1 cellular context compared by ENCODE assay signal in the genomic region with DNA sequence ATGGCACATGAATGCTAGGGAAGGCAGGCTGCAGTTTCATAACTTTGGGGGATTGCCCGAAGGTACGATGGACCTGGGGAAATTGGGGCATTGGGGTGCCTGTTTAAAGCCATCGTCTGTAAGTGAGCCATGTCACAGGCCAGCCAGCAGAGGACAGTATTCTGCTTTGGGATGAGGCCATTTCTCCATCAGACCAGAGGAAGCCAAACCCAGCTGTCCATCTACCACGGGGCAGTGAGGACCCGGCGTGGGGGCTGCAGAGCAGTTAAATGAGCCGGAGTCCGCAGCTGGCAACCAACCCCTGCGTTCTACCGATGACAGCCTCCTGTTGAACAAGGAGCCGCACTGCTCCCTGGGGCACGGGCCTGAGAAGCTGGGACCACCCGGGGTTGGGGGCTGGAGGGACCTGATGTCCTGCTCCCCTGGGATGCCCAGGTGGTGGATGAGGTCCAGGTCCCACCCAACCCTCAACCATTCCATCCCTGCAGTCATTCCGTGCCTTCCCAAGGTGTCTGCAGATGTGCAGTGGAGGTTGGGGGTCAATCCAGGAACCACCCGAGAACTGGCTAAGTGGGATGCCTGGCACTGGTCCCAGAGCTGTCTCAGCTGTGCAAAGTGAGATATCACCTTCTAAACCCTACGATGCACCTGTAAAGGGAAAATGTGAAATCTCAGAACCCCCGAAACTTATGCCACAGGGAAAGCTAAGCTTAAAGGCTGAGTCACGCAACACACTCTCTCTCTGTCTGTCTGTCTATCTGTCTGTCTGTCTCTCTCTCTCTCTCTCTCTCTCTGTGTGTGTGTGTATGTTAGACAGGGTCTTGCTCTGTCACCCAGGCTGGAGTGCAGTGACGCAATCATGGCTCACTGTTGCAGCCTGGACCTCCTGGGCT.
A peak's percentile ranks its signal among the peaks of the same experiment; 100 is the strongest.
TF ChIP-seq lines count a peak whose summit lies in the region.

No MANE protein-coding gene starts in this region.

TF ChIP-seq in GM12878, 131 proteins besides CTCF, POLR2A, EP300 and RAD21:
- TF ChIP-seq, protein P1, sequence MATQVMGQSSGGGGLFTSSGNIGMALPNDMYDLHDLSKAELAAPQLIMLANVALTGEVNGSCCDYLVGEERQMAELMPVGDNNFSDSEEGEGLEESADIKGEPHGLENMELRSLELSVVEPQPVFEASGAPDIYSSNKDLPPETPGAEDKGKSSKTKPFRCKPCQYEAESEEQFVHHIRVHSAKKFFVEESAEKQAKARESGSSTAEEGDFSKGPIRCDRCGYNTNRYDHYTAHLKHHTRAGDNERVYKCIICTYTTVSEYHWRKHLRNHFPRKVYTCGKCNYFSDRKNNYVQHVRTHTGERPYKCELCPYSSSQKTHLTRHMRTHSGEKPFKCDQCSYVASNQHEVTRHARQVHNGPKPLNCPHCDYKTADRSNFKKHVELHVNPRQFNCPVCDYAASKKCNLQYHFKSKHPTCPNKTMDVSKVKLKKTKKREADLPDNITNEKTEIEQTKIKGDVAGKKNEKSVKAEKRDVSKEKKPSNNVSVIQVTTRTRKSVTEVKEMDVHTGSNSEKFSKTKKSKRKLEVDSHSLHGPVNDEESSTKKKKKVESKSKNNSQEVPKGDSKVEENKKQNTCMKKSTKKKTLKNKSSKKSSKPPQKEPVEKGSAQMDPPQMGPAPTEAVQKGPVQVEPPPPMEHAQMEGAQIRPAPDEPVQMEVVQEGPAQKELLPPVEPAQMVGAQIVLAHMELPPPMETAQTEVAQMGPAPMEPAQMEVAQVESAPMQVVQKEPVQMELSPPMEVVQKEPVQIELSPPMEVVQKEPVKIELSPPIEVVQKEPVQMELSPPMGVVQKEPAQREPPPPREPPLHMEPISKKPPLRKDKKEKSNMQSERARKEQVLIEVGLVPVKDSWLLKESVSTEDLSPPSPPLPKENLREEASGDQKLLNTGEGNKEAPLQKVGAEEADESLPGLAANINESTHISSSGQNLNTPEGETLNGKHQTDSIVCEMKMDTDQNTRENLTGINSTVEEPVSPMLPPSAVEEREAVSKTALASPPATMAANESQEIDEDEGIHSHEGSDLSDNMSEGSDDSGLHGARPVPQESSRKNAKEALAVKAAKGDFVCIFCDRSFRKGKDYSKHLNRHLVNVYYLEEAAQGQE (IDR thresholded peaks at IDR 0.05; ENCODE audit: low read depth, low read length), result no peak
- no peak for TF ChIP-seq EGR1 (IDR thresholded peaks at IDR 0.05; ENCODE audit: borderline replicate concordance in 1 of 2, low read depth in 2 of 2, low read length in 2 of 2)
- no peak for TF ChIP-seq POLR2AphosphoS5 (IDR thresholded peaks at IDR 0.05; ENCODE audit: low read length)
- TF ChIP-seq LARP7 (IDR thresholded peaks at IDR 0.05), result 0 out of 2 replicates have a peak, but pooled peaks have one; percentile 23
- TF ChIP-seq, protein P2, sequence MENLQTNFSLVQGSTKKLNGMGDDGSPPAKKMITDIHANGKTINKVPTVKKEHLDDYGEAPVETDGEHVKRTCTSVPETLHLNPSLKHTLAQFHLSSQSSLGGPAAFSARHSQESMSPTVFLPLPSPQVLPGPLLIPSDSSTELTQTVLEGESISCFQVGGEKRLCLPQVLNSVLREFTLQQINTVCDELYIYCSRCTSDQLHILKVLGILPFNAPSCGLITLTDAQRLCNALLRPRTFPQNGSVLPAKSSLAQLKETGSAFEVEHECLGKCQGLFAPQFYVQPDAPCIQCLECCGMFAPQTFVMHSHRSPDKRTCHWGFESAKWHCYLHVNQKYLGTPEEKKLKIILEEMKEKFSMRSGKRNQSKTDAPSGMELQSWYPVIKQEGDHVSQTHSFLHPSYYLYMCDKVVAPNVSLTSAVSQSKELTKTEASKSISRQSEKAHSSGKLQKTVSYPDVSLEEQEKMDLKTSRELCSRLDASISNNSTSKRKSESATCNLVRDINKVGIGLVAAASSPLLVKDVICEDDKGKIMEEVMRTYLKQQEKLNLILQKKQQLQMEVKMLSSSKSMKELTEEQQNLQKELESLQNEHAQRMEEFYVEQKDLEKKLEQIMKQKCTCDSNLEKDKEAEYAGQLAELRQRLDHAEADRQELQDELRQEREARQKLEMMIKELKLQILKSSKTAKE (IDR thresholded peaks at IDR 0.05; ENCODE audit: low read depth, poor library complexity, severe bottlenecking), result no peak
- TF ChIP-seq, protein P3, sequence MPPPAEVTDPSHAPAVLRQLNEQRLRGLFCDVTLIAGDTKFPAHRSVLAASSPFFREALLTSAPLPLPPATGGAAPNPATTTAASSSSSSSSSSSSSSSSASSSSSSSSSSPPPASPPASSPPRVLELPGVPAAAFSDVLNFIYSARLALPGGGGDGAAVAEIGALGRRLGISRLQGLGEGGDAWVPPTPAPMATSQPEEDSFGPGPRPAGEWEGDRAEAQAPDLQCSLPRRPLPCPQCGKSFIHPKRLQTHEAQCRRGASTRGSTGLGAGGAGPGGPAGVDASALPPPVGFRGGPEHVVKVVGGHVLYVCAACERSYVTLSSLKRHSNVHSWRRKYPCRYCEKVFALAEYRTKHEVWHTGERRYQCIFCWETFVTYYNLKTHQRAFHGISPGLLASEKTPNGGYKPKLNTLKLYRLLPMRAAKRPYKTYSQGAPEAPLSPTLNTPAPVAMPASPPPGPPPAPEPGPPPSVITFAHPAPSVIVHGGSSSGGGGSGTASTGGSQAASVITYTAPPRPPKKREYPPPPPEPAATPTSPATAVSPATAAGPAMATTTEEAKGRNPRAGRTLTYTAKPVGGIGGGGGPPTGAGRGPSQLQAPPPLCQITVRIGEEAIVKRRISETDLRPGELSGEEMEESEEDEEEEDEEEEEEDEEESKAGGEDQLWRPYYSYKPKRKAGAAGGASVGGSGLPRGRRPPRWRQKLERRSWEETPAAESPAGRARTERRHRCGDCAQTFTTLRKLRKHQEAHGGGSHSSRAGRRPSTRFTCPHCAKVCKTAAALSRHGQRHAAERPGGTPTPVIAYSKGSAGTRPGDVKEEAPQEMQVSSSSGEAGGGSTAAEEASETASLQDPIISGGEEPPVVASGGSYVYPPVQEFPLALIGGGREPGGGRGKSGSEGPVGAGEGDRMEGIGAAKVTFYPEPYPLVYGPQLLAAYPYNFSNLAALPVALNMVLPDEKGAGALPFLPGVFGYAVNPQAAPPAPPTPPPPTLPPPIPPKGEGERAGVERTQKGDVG (CRISPR knock-in tag; IDR thresholded peaks at IDR 0.05), result no peak
- 0 out of 2 replicates have a peak, but pooled peaks have one; percentile 51 for TF ChIP-seq TCF12 (IDR thresholded peaks at IDR 0.05; ENCODE audit: low read depth, low read length)
- no peak for TF ChIP-seq RCOR1 (conservative IDR thresholded peaks at IDR 0.05; ENCODE audit: low read depth, low read length)
- TF ChIP-seq BRCA1 (IDR thresholded peaks at IDR 0.05; ENCODE audit: low read depth, low read length), result no peak
- TF ChIP-seq IRF4 (IDR thresholded peaks at IDR 0.05; ENCODE audit: low read depth, low read length), result no peak
- TF ChIP-seq KLF5 (IDR thresholded peaks at IDR 0.05; ENCODE audit: partially characterized antibody), result no peak
- TF ChIP-seq YY1 (IDR thresholded peaks at IDR 0.05; ENCODE audit: low read depth, low read length), result peak; percentile 88
- TF ChIP-seq SMC3 (IDR thresholded peaks at IDR 0.05; ENCODE audit: borderline replicate concordance, low read length), result peak; percentile 99
- no peak for TF ChIP-seq MTA2 (IDR thresholded peaks at IDR 0.05; ENCODE audit: low read depth)
- TF ChIP-seq MYB (IDR thresholded peaks at IDR 0.05; ENCODE audit: borderline replicate concordance, low read depth, low read length), result no peak
- TF ChIP-seq PAX5 (IDR thresholded peaks at IDR 0.05; ENCODE audit: borderline replicate concordance, low read depth, low read length), result no peak
- TF ChIP-seq IKZF2 (IDR thresholded peaks at IDR 0.05), result no peak
- TF ChIP-seq, protein P4, sequence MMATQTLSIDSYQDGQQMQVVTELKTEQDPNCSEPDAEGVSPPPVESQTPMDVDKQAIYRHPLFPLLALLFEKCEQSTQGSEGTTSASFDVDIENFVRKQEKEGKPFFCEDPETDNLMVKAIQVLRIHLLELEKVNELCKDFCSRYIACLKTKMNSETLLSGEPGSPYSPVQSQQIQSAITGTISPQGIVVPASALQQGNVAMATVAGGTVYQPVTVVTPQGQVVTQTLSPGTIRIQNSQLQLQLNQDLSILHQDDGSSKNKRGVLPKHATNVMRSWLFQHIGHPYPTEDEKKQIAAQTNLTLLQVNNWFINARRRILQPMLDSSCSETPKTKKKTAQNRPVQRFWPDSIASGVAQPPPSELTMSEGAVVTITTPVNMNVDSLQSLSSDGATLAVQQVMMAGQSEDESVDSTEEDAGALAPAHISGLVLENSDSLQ (IDR thresholded peaks at IDR 0.05), result peak; percentile 56
- TF ChIP-seq, protein P5, sequence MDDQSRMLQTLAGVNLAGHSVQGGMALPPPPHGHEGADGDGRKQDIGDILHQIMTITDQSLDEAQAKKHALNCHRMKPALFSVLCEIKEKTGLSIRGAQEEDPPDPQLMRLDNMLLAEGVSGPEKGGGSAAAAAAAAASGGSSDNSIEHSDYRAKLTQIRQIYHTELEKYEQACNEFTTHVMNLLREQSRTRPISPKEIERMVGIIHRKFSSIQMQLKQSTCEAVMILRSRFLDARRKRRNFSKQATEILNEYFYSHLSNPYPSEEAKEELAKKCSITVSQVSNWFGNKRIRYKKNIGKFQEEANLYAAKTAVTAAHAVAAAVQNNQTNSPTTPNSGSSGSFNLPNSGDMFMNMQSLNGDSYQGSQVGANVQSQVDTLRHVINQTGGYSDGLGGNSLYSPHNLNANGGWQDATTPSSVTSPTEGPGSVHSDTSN (IDR thresholded peaks at IDR 0.05; ENCODE audit: insufficient replicate concordance, low read depth, low read length), result peak; percentile 37
- TF ChIP-seq SMARCA5 (IDR thresholded peaks at IDR 0.05), result 0 out of 2 replicates have a peak, but pooled peaks have one; percentile 38
- TF ChIP-seq TARDBP (IDR thresholded peaks at IDR 0.05; ENCODE audit: borderline replicate concordance), result no peak
TF ChIP-seq in GM12878: peak in this region for 7.
